Comparison of ENCODE assay signal across 18 cellular contexts in the genomic region with DNA sequence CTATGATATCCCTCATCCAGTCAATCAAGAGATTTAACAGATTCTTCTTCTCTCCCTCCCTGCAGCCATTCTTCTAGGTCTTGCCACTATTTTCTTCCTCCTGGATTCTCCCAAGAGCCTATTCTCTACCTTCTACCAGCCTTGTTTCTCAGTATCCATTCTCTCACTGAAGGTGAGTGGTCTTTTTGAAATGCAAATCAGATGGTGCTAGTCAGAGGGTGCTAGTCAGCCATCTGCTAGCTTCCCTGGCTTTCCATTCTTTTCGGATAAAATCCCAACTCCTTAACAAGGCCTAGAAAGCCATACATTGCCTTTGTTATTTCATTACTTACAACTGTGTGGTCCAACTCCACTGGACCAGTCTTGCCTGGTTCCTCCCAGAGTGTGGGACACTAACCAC.
DNase-seq lines count a peak whose midpoint lies in the region; ATAC-seq and TF ChIP-seq lines count a peak whose summit lies in the region.
"Had no signal": no experiment of that assay in that cellular context is flagged by ENCODE, and none has a peak within 500 bp of the region (broad histone marks: within the 10 kb centered on the region; RNA-seq: fewer than 3 reads in every experiment).

No MANE protein-coding gene starts in this region.

- H3K27ac ChIP-seq in KOPT-K1 (ENCODE audit: low read depth, low read length, poor library complexity, severe bottlenecking) (peak overlapping the region; percentile 26), lower lobe of right lung (no peak overlapping the region)
- H3K27ac ChIP-seq: Peyer's patch had no signal

- no peak overlapping the region for H3K4me3 ChIP-seq in lower lobe of right lung
- H3K4me3 ChIP-seq: Peyer's patch had no signal

- H3K4me1 ChIP-seq in lower lobe of right lung: no peaks in the 10 kb centered on the region
- H3K4me1 ChIP-seq: Peyer's patch had no signal

- in situ Hi-C loops in ACHN (cut with HindIII; ENCODE audit: low pct_ligation_motif_present, low pct_unique_long_range_greater_than_20kb, low sequenced_read_pairs): no loop called here

- peaks cover 28% of the 10 kb centered on the region for H3K9me3 ChIP-seq in KOPT-K1 (ENCODE audit: insufficient read depth, low read length, poor library complexity, severe bottlenecking)
- no peaks in the 10 kb centered on the region for H3K9me3 ChIP-seq in lower lobe of right lung
- H3K9me3 ChIP-seq: Peyer's patch had no signal

- H3K27me3 Mint-ChIP-seq in activated naive CD4-positive, alpha-beta T cell treated with anti-CD3 and anti-CD28 coated beads, Interleukin-2, amount 50 U/mL, for 24 hours: no peaks in the 10 kb centered on the region
- no peaks in the 10 kb centered on the region for H3K27me3 Mint-ChIP-seq in activated naive CD4-positive, alpha-beta T cell treated with anti-CD3 and anti-CD28 coated beads for 36 hours (ENCODE audit: low read depth)
- H3K27me3 Mint-ChIP-seq in effector memory CD8-positive, alpha-beta T cell: no peaks in the 10 kb centered on the region
- H3K27me3 Mint-ChIP-seq in natural killer cell treated with Interleukin-12 subunit alpha and Interleukin-12 subunit beta and Interleukin-15 and Interleukin-18, amount 100 ng/mL, for 72 hours: peaks cover 0 to 5% of the 10 kb centered on the region in 2 donors
- H3K27me3 Mint-ChIP-seq: CD4-positive, alpha-beta memory T cell had no signal

- CTCF ChIA-PET in activated naive CD4-positive, alpha-beta T cell treated with anti-CD3 and anti-CD28 coated beads for 36 hours (lab: Charles Lee): no interaction called here

- no peaks in the 10 kb centered on the region for H3K9me3 Mint-ChIP-seq in activated naive CD4-positive, alpha-beta T cell treated with anti-CD3 and anti-CD28 coated beads, Interleukin-2, amount 50 U/mL, for 24 hours
- H3K9me3 Mint-ChIP-seq in activated naive CD4-positive, alpha-beta T cell treated with anti-CD3 and anti-CD28 coated beads for 36 hours: peaks cover 1% of the 10 kb centered on the region
- no peaks in the 10 kb centered on the region for H3K9me3 Mint-ChIP-seq in effector memory CD8-positive, alpha-beta T cell
- H3K9me3 Mint-ChIP-seq in natural killer cell treated with Interleukin-12 subunit alpha and Interleukin-12 subunit beta and Interleukin-15 and Interleukin-18, amount 100 ng/mL, for 72 hours: no peaks in the 10 kb centered on the region

- peaks cover 42% of the 10 kb centered on the region for H3K36me3 Mint-ChIP-seq in activated naive CD4-positive, alpha-beta T cell treated with anti-CD3 and anti-CD28 coated beads, Interleukin-2, amount 50 U/mL, for 24 hours
- H3K36me3 Mint-ChIP-seq in activated naive CD4-positive, alpha-beta T cell treated with anti-CD3 and anti-CD28 coated beads for 36 hours (ENCODE audit: low read depth): peaks cover 33% of the 10 kb centered on the region
- H3K36me3 Mint-ChIP-seq in effector memory CD8-positive, alpha-beta T cell (ENCODE audit: insufficient read depth): no peaks in the 10 kb centered on the region
- H3K36me3 Mint-ChIP-seq in natural killer cell treated with Interleukin-12 subunit alpha and Interleukin-12 subunit beta and Interleukin-15 and Interleukin-18, amount 100 ng/mL, for 72 hours: no peaks in the 10 kb centered on the region

- intact Hi-C loops in activated naive CD4-positive, alpha-beta T cell treated with anti-CD3 and anti-CD28 coated beads for 36 hours (cut with micrococcal nuclease): no loop called here
- intact Hi-C loops in lower lobe of right lung (cut with DNase I): no loop called here

- H3K27ac Mint-ChIP-seq in activated naive CD4-positive, alpha-beta T cell treated with anti-CD3 and anti-CD28 coated beads, Interleukin-2, amount 50 U/mL, for 24 hours: peak overlapping the region; percentile 35
- no peak overlapping the region for H3K27ac Mint-ChIP-seq in activated naive CD4-positive, alpha-beta T cell treated with anti-CD3 and anti-CD28 coated beads for 36 hours
- H3K27ac Mint-ChIP-seq in effector memory CD8-positive, alpha-beta T cell: peak overlapping the region; percentile 75 to 86
- H3K27ac Mint-ChIP-seq in natural killer cell treated with Interleukin-12 subunit alpha and Interleukin-12 subunit beta and Interleukin-15 and Interleukin-18, amount 100 ng/mL, for 72 hours: peak overlapping the region in 1 of 2 donors; percentile 86

- peak overlapping the region; percentile 54 for H3K4me3 Mint-ChIP-seq in activated naive CD4-positive, alpha-beta T cell treated with anti-CD3 and anti-CD28 coated beads, Interleukin-2, amount 50 U/mL, for 24 hours
- no peak overlapping the region for H3K4me3 Mint-ChIP-seq in activated naive CD4-positive, alpha-beta T cell treated with anti-CD3 and anti-CD28 coated beads for 36 hours
- peak overlapping the region; percentile 54 to 61 for H3K4me3 Mint-ChIP-seq in effector memory CD8-positive, alpha-beta T cell
- peak overlapping the region; percentile 40 for H3K4me3 Mint-ChIP-seq in natural killer cell treated with Interleukin-12 subunit alpha and Interleukin-12 subunit beta and Interleukin-15 and Interleukin-18, amount 100 ng/mL, for 72 hours

- H3K36me3 ChIP-seq in KOPT-K1 (ENCODE audit: insufficient read depth, low read length) (peaks cover 18% of the 10 kb centered on the region; the same call in 1 of the 2 replicates), lower lobe of right lung (no peaks in the 10 kb centered on the region)
- H3K36me3 ChIP-seq: Peyer's patch had no signal

- no peak for ATAC-seq in effector memory CD8-positive, alpha-beta T cell (replicated peaks)
- ATAC-seq in natural killer cell treated with Interleukin-12 subunit alpha and Interleukin-12 subunit beta and Interleukin-15 and Interleukin-18, amount 100 ng/mL, for 72 hours: no peak
- no peak for ATAC-seq in lower lobe of right lung
- ATAC-seq: HepG2 had no signal

- DNase-seq in activated naive CD4-positive, alpha-beta T cell treated with anti-CD3 and anti-CD28 coated beads for 36 hours: no peak
- no peak for DNase-seq in effector memory CD8-positive, alpha-beta T cell
- DNase-seq in natural killer cell treated with Interleukin-12 subunit alpha and Interleukin-12 subunit beta and Interleukin-15 and Interleukin-18, amount 100 ng/mL, for 72 hours (ENCODE audit: low spot score): no peak
- DNase-seq in retina (no peak), ACHN (no peak), lower lobe of right lung (no peak)
- DNase-seq: DMS79 treated with DMSO at 0.1 percent for 48 hours, GDM1, NCI-H1417 treated with DMSO at 0.1 percent for 48 hours, NCI-H2029, NCI-H2171 treated with DMSO at 0.1 percent for 48 hours, NCI-H774, Peyer's patch, Right ventricle myocardium superior had no signal

- H3K27me3 ChIP-seq in lower lobe of right lung (ENCODE audit: low read depth): no peaks in the 10 kb centered on the region
- H3K27me3 ChIP-seq: Peyer's patch had no signal

- no peak for TF ChIP-seq CTCF in lower lobe of right lung (IDR thresholded peaks at IDR 0.05)

- peaks cover 66% of the 10 kb centered on the region for H3K4me1 Mint-ChIP-seq in activated naive CD4-positive, alpha-beta T cell treated with anti-CD3 and anti-CD28 coated beads, Interleukin-2, amount 50 U/mL, for 24 hours
- peaks cover 36% of the 10 kb centered on the region for H3K4me1 Mint-ChIP-seq in activated naive CD4-positive, alpha-beta T cell treated with anti-CD3 and anti-CD28 coated beads for 36 hours (ENCODE audit: low read depth)
- peaks cover 17 to 19% of the 10 kb centered on the region in 2 donors for H3K4me1 Mint-ChIP-seq in effector memory CD8-positive, alpha-beta T cell (ENCODE audit: low read depth in 2 of 2)
- peaks cover 16 to 23% of the 10 kb centered on the region in 2 donors for H3K4me1 Mint-ChIP-seq in natural killer cell treated with Interleukin-12 subunit alpha and Interleukin-12 subunit beta and Interleukin-15 and Interleukin-18, amount 100 ng/mL, for 72 hours (ENCODE audit: low read depth in 2 of 2)
